8 cellular contexts compared by ENCODE assay signal in the genomic region with DNA sequence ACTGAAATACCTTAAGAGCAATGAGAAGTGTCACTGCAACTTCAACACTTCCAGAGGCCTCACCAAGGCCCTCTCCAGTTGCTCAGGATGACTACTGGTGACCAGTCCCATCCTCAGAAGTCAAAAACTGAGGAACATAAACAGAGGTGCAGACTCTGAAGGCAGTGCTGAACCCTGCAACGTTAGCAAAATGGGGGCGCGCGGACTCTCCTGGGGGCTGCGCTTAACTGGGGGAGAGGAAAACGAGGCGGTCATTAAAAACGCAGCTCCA. TPM values are rescaled to one million over a fixed set of nuclear protein-coding genes. Genes with fewer than 3 reads are reported as not detected.
DNase-seq lines count a peak whose midpoint lies in the region; ATAC-seq and TF ChIP-seq lines count a peak whose summit lies in the region.

No MANE protein-coding gene starts in this region.

- CTCF ChIA-PET in Caco-2 (lab: Charles Lee) = interaction anchor here (0.7 to 2.7 kb wide), 9 partner anchors 9 to 598 kb away, joined by 3 to 34 read pairs (median 5); partner anchors contain the start of genes ACAP2, LSG1 and PPP1R2

- no peaks in the 10 kb centered on the region for H3K9me3 Mint-ChIP-seq in Caco-2 (ENCODE audit: unreplicated experiment)

- H3K36me3 ChIP-seq in Caco-2 (ENCODE audit: control insufficient read depth, insufficient read depth, low read length) (peaks cover 2% of the 10 kb centered on the region), OCI-LY3 (replicated peaks; ENCODE audit: low read depth, low read length) (peaks cover 3% of the 10 kb centered on the region), ovary (no peaks in the 10 kb centered on the region)

- peaks cover 23% of the 10 kb centered on the region for H3K36me3 Mint-ChIP-seq in Caco-2 (ENCODE audit: insufficient read depth, unreplicated experiment)

- peak overlapping the region; percentile 88 for H3K4me3 Mint-ChIP-seq in Caco-2 (ENCODE audit: unreplicated experiment)

- peaks cover 36% of the 10 kb centered on the region for H3K79me2 ChIP-seq in OCI-LY3 (ENCODE audit: low read length)

- WGBS in ovary, 3 donors = 0 to 2% (median 1%) methylated on average over 8 of the region's 8 CpGs

- POLR2A ChIA-PET in Caco-2 (lab: Charles Lee) = no interaction called here

- H3K9ac ChIP-seq in OCI-LY3 (ENCODE audit: low read length) = peak overlapping the region; percentile 65; the same call in 1 of the 2 replicates

- no TSS peak for BruUV-seq in Caco-2 (replicated peaks; lab: Mats Ljungman, UMichigan)

- H3K4me1 ChIP-seq in Caco-2 (peaks cover 35% of the 10 kb centered on the region), OCI-LY3 (ENCODE audit: low read length) (peaks cover 23% of the 10 kb centered on the region), ovary (ENCODE audit: insufficient read depth) (peaks cover 1% of the 10 kb centered on the region)

- H4K20me1 ChIP-seq in OCI-LY3 (ENCODE audit: insufficient read depth, low read length) = peaks cover 13% of the 10 kb centered on the region

- H3K27ac ChIP-seq in OCI-LY3 (ENCODE audit: low read length) = no peak overlapping the region
- peak overlapping the region in 1 of 2 donors; percentile 74 for H3K27ac ChIP-seq in ovary

- DNase-seq in Caco-2 (no peak), epithelial cell of proximal tubule (ENCODE audit: low read depth) (no peak), ovary (no peak), HK-2 (ENCODE audit: unreplicated experiment) (no peak), DMS153 (lab: John Stamatoyannopoulos, UW) (no peak), anterior cingulate cortex (lab: John Stamatoyannopoulos, UW) (no peak)

- no peak overlapping the region for H3K27ac Mint-ChIP-seq in Caco-2 (ENCODE audit: unreplicated experiment)

- TF ChIP-seq POLR2A in ovary (IDR thresholded peaks at IDR 0.05) = no peak

- H3K4me2 ChIP-seq in OCI-LY3 (ENCODE audit: low read length) = peak overlapping the region; percentile 91

- H3K4me1 Mint-ChIP-seq in Caco-2 (ENCODE audit: low read depth, unreplicated experiment) = peaks cover 21% of the 10 kb centered on the region

- ATAC-seq in GM21737 (IDR thresholded peaks at IDR 0.05; ENCODE audit: unreplicated experiment) = no peak

- TF ChIP-seq EP300 in ovary (IDR thresholded peaks at IDR 0.05) = no peak

- H3K27me3 Mint-ChIP-seq in Caco-2 (ENCODE audit: insufficient read depth, unreplicated experiment) = no peaks in the 10 kb centered on the region

- TF ChIP-seq CTCF in Caco-2 (IDR thresholded peaks at IDR 0.05; ENCODE audit: insufficient read depth in 1 of 2, low read depth in 1 of 2, low read length in 1 of 2, severe bottlenecking in 1 of 2, unreplicated experiment in 1 of 2) (no peak), OCI-LY3 (IDR thresholded peaks at IDR 0.05; ENCODE audit: low read depth, low read length) (no peak), epithelial cell of proximal tubule (conservative IDR thresholded peaks at IDR 0.05; ENCODE audit: low read depth, low read length) (no peak), ovary (IDR thresholded peaks at IDR 0.05) (no peak)

- intact Hi-C loops in Caco-2 (cut with micrococcal nuclease; ENCODE audit: unreplicated experiment) = no loop called here
- intact Hi-C loops in ovary (cut with DNase I) = loop anchor here (2.0 to 5.0 kb wide), 2 partner anchors 252 to 253 kb away; no protein-coding TSS in a partner anchor

- no peak overlapping the region for H2AFZ ChIP-seq in OCI-LY3 (ENCODE audit: low read depth, low read length)

- H3K9me3 ChIP-seq in Caco-2 (no peaks in the 10 kb centered on the region), OCI-LY3 (ENCODE audit: insufficient read depth, low read length) (no peaks in the 10 kb centered on the region), ovary (no peaks in the 10 kb centered on the region)

- peak overlapping the region; percentile 91 for H3K4me3 ChIP-seq in Caco-2 (ENCODE audit: low read depth, low read length)
- peak overlapping the region; percentile 86 for H3K4me3 ChIP-seq in OCI-LY3 (ENCODE audit: low read length)
- H3K4me3 ChIP-seq in epithelial cell of proximal tubule (ENCODE audit: low read depth, low read length) = peak overlapping the region; percentile 71
- H3K4me3 ChIP-seq in ovary = peak overlapping the region; percentile 73

- H3K27me3 ChIP-seq in Caco-2 (replicated peaks; ENCODE audit: control insufficient read depth, insufficient read depth, low read length) (no peaks in the 10 kb centered on the region), OCI-LY3 (ENCODE audit: low read depth, low read length) (no peaks in the 10 kb centered on the region), ovary (no peaks in the 10 kb centered on the region)

RNA-seq across cellular contexts. Expression of gene XXYLT1, which starts 0.9 kb away (rescaled TPM):
- total RNA-seq in Caco-2 (2022) = 12.2 and 14.2 TPM in 2 replicates
- total RNA-seq in epithelial cell of proximal tubule = 16.4 and 23.2 TPM in 2 replicates
- 10 to 100 TPM in 4 of 7 donors, 1 to 10 TPM in 3; 7.3 to 13.6 (median 10.2) TPM for total RNA-seq in ovary
- polyA plus RNA-seq in ovary = 10 to 100 TPM in 1 of 2 donors, 1 to 10 TPM in 1; 5.6 to 10.6 TPM
